ENCODE assay signal across 26 cellular contexts in the genomic region with DNA sequence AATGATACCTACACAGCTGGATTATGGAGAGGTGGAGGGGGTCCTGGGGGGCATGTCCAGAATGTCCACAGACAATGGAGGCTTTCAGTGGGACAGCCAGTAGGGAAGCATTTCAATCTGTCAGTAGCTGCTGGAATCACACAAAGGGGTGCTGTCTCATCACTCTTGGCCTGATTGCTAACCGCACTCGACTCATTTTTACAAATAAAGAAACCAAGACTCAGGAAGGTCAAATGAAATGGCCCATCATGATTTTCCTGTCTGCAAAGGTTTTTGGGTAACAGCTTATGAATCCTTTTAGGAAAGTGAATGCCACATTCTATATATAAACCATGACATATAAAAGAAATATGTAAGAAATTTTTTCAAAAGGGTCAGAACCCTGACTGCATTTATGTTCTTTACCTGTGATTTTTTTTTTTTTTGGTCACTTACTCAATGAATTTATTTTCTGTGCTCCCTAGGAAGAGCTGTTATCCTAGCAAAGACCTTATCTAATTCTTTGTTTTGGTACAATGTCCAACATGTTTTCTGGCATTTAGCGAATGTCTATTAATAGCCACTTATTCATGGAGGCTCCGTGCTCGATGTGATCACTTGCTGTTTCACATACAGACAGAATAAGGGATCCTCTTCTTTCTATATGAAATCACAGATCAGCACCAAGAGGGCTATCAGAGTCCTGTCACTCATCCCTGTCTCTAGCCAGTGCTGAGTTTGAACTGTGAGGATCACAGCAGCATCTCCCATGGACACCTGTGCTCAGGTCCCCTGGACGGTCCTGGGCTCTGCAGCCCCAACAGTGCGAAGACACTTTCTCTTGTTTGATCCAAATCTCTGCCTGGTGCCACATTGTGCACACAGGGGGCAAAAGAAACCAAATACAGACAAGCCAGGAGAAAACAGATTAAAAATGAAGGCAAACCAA.
DNase-seq lines count a peak whose midpoint lies in the region; ATAC-seq and TF ChIP-seq lines count a peak whose summit lies in the region.
"Had no signal": no experiment of that assay in that cellular context is flagged by ENCODE, and none has a peak within 500 bp of the region (broad histone marks: within the 10 kb centered on the region; RNA-seq: fewer than 3 reads in every experiment).

No MANE protein-coding gene starts in this region.

- H3K4me1 ChIP-seq in heart left ventricle (peaks cover 0 to 12% (median 0%) of the 10 kb centered on the region in 12 donors), right atrium auricular region (peaks cover 0 to 4% of the 10 kb centered on the region in 2 donors), ovary (ENCODE audit: insufficient read depth) (no peaks in the 10 kb centered on the region)
- H3K4me1 ChIP-seq: A549, BE2C, prostate gland, SJSA1 had no signal

- H3K27ac ChIP-seq in heart left ventricle (peak overlapping the region in 2 of 12 donors; percentile 23 to 29), right atrium auricular region (peak overlapping the region in 1 of 2 donors; percentile 29), ovary (no peak overlapping the region)
- H3K27ac ChIP-seq: A549, epithelial cell of prostate, prostate gland, SJSA1 had no signal

- no peak for TF ChIP-seq POLR2A in heart left ventricle (IDR thresholded peaks at IDR 0.05)
- TF ChIP-seq POLR2A in ovary (IDR thresholded peaks at IDR 0.05) = no peak

- no peak for TF ChIP-seq EP300 in ovary (IDR thresholded peaks at IDR 0.05)

- TF ChIP-seq CTCF in heart left ventricle (IDR thresholded peaks at IDR 0.05) (no peak), right atrium auricular region (IDR thresholded peaks at IDR 0.05) (no peak), ovary (IDR thresholded peaks at IDR 0.05) (no peak)

- 42 to 52% (median 45%) methylated on average over 7 of the region's 7 CpGs for WGBS in heart left ventricle, 4 donors
- WGBS in ovary, 3 donors = 51 to 67% (median 55%) methylated on average over 7 of the region's 7 CpGs

- CTCF ChIA-PET in HEK293T (lab: Yijun Ruan, JAX) = no interaction called here

- no peaks in the 10 kb centered on the region for H3K36me3 ChIP-seq in heart left ventricle
- H3K36me3 ChIP-seq in right atrium auricular region = no peaks in the 10 kb centered on the region
- no peaks in the 10 kb centered on the region for H3K36me3 ChIP-seq in ovary
- H3K36me3 ChIP-seq: BE2C, prostate gland, SJSA1 had no signal

- POLR2A ChIA-PET in HEK293T (lab: Yijun Ruan, JAX) = no interaction called here

- H3K27me3 ChIP-seq in heart left ventricle (no peaks in the 10 kb centered on the region), right atrium auricular region (no peaks in the 10 kb centered on the region), ovary (no peaks in the 10 kb centered on the region)
- H3K27me3 ChIP-seq: BE2C, SJSA1 had no signal

- H3K4me3 ChIP-seq in heart left ventricle (no peak overlapping the region), right atrium auricular region (no peak overlapping the region), ovary (no peak overlapping the region)
- H3K4me3 ChIP-seq: A549, GM12878, prostate gland, SJSA1 had no signal

- no peaks in the 10 kb centered on the region for H3K9me3 ChIP-seq in heart left ventricle
- H3K9me3 ChIP-seq in right atrium auricular region = no peaks in the 10 kb centered on the region
- no peaks in the 10 kb centered on the region for H3K9me3 ChIP-seq in ovary
- H3K9me3 ChIP-seq: A549, BE2C, prostate gland, SJSA1 had no signal

- peak; percentile 33 to 68 (median 35) for ATAC-seq in heart left ventricle
- peak; percentile 63 for ATAC-seq in left ventricle myocardium superior
- ATAC-seq: A549; activated CD4-positive, alpha-beta T cell treated with anti-CD3 and anti-CD28 coated beads for 36 hours; activated T-cell treated with anti-CD3 and anti-CD28 coated beads, Interleukin-2, amount 50 U/mL, for 4 hours; GM12878; T-helper 17 cell had no signal

- DNase-seq in heart left ventricle (no peak), right atrium auricular region (ENCODE audit: low spot score) (no peak), RPMI8226 (peak; percentile 50), left ventricle myocardium superior (no peak), ovary (no peak), DMS53 (lab: John Stamatoyannopoulos, UW) (no peak), dedifferentiated amniotic fluid mesenchymal stem cell (ENCODE audit: extremely low spot score) (no peak), HEK293T (ENCODE audit: extremely low spot score) (no peak)
- DNase-seq: activated CD4-positive, alpha-beta T cell treated with anti-CD3 and anti-CD28 coated beads for 36 hours; activated CD8-positive, alpha-beta memory T cell treated with anti-CD3 and anti-CD28 coated beads for 24 hours; activated naive CD4-positive, alpha-beta T cell treated with anti-CD3 and anti-CD28 coated beads for 36 hours; activated T-cell treated with anti-CD3 and anti-CD28 coated beads, Interleukin-2, amount 50 U/mL, for 4 hours; amygdala; BE2C; central memory CD4-positive, alpha-beta T cell; foreskin fibroblast; islet precursor cell; NCI-H2171; NCI-H524; T-helper 17 cell; trophoblast cell had no signal

- intact Hi-C loops in heart left ventricle (cut with DNase I) = no loop called here
- intact Hi-C loops in left ventricle myocardium superior (cut with micrococcal nuclease) = no loop called here
- intact Hi-C loops in ovary (cut with DNase I) = loop anchor here in 1 of 4 donors (5.0 kb wide), 1 partner anchor 903 kb away; no protein-coding TSS in a partner anchor

TF ChIP-seq in HEK293T, 16 proteins besides CTCF, POLR2A, EP300 and RAD21:
- no peak for TF ChIP-seq SUZ12 (IDR thresholded peaks at IDR 0.05)
- TF ChIP-seq CTBP1 (IDR thresholded peaks at IDR 0.05; ENCODE audit: borderline replicate concordance) = no peak
- TF ChIP-seq ZNF384 (IDR thresholded peaks at IDR 0.05) = no peak
- TF ChIP-seq FOXK2 (IDR thresholded peaks at IDR 0.05) = no peak
- no peak for TF ChIP-seq BHLHE40 (IDR thresholded peaks at IDR 0.05; ENCODE audit: borderline replicate concordance)
- no peak for TF ChIP-seq TARDBP (IDR thresholded peaks at IDR 0.05)
- TF ChIP-seq ARNT (IDR thresholded peaks at IDR 0.05) = no peak
- no peak for TF ChIP-seq HDGF (IDR thresholded peaks at IDR 0.05; ENCODE audit: borderline replicate concordance)
- TF ChIP-seq FOXM1 (IDR thresholded peaks at IDR 0.05; ENCODE audit: borderline replicate concordance) = no peak
